ENCODE assay signal across 9 cellular contexts in genomic region chr20:50728981-50729874, GRCh38. TPM values are rescaled to one million over a fixed set of nuclear protein-coding genes. Genes with fewer than 3 reads are reported as not detected.
A peak's percentile ranks its signal among the peaks of the same experiment; 100 is the strongest.
DNase-seq lines count a peak whose midpoint lies in the region; ATAC-seq, FAIRE-seq and TF ChIP-seq lines count a peak whose summit lies in the region.
"Had no signal": no experiment of that assay in that cellular context is flagged by ENCODE, and none has a peak within 500 bp of the region (broad histone marks: within the 10 kb centered on the region; RNA-seq: fewer than 3 reads in every experiment).

No MANE protein-coding gene starts in this region.

- peak overlapping the region; percentile 74 for H3K9ac ChIP-seq in HepG2 (ENCODE audit: insufficient read depth, low read depth, low read length)

- peaks cover 1% of the 10 kb centered on the region for H3K27me3 Mint-ChIP-seq in activated T-helper 1 cell treated with anti-CD3 and anti-CD28 coated beads, Interleukin-12 subunit alpha, Interleukin-12 subunit beta, Interleukin-2, Interleukin-4 antibody, amounts not matched to agents 30 ng/mL and 10 ng/mL and 1 ng/mL, durations not matched to agents 14 hours and 24 hours and 36 hours (ENCODE audit: insufficient read depth)
- H3K27me3 Mint-ChIP-seq in activated naive CD4-positive, alpha-beta T cell treated with anti-CD3 and anti-CD28 coated beads for 36 hours (ENCODE audit: low read depth) = no peaks in the 10 kb centered on the region

- POLR2A ChIA-PET in HepG2 (lab: Yijun Ruan, JAX) = interaction anchor here (0.7 to 3.5 kb wide), 14 partner anchors 12 to 230 kb away, joined by 3 to 65 read pairs (median 4); no protein-coding TSS in a partner anchor

- peak overlapping the region; percentile 66 for H3K27ac ChIP-seq in HepG2 (ENCODE audit: extremely low read length, insufficient read depth, low read length)
- H3K27ac ChIP-seq in suprapubic skin = peak overlapping the region; percentile 76

- ATAC-seq in HepG2 = no peak

- BruUV-seq in HepG2 (replicated peaks; lab: Mats Ljungman, UMichigan) = no TSS peak

- peak overlapping the region; percentile 99 for H3K4me2 ChIP-seq in HepG2 (ENCODE audit: low read depth, low read length)

- H3K27me3 ChIP-seq in HepG2 (ENCODE audit: control insufficient read depth in 1 of 2, insufficient read depth in 2 of 2, low read length in 2 of 2) (no peaks in the 10 kb centered on the region; a peak in 1 of 5 replicates), suprapubic skin (no peaks in the 10 kb centered on the region), H7 (ENCODE audit: control insufficient read depth, insufficient read depth, low read length) (no peaks in the 10 kb centered on the region; the same call in 1 of the 2 replicates)

- peak overlapping the region; percentile 73 to 87 (median 75) for H3K4me3 ChIP-seq in HepG2 (replicated peaks in 1 of 3; ENCODE audit: insufficient read depth in 1 of 3, low read depth in 2 of 3, low read length in 3 of 3)
- no peak overlapping the region for H3K4me3 ChIP-seq in suprapubic skin
- no peak overlapping the region for H3K4me3 ChIP-seq in H7 (ENCODE audit: insufficient read depth, low read depth, low read length)

- in situ Hi-C loops in HepG2 (cut with HindIII; ENCODE audit: extremely low pct_ligation_motif_present, low pct_unique_long_range_greater_than_20kb) = loop anchor here (25.0 kb wide), 1 partner anchor 92 kb away; no protein-coding TSS in a partner anchor

- peaks cover 11% of the 10 kb centered on the region for H4K20me1 ChIP-seq in HepG2 (ENCODE audit: insufficient read depth, low read length)

- peak overlapping the region; percentile 67 for H2AFZ ChIP-seq in HepG2 (ENCODE audit: low read length)

- H3K36me3 Mint-ChIP-seq in activated T-helper 1 cell treated with anti-CD3 and anti-CD28 coated beads, Interleukin-12 subunit alpha, Interleukin-12 subunit beta, Interleukin-2, Interleukin-4 antibody, amounts not matched to agents 30 ng/mL and 10 ng/mL and 1 ng/mL, durations not matched to agents 14 hours and 24 hours and 36 hours (ENCODE audit: low read depth) = no peaks in the 10 kb centered on the region
- H3K36me3 Mint-ChIP-seq in activated naive CD4-positive, alpha-beta T cell treated with anti-CD3 and anti-CD28 coated beads for 36 hours (ENCODE audit: low read depth) = no peaks in the 10 kb centered on the region

- no peak for FAIRE-seq in HepG2 (lab: Jason Lieb, UNC)

- TF ChIP-seq EP300 in HepG2 (IDR thresholded peaks at IDR 0.05; ENCODE audit: low read depth in 2 of 2, low read length in 2 of 2) = no peak; a peak in 1 of 4 replicates
- TF ChIP-seq EP300 in HepG2 (CRISPR knock-in tag; IDR thresholded peaks at IDR 0.05; ENCODE audit: borderline replicate concordance) = peak; percentile 39
- TF ChIP-seq EP300 in suprapubic skin (IDR thresholded peaks at IDR 0.05) = no peak

- H3K4me1 Mint-ChIP-seq in activated T-helper 1 cell treated with anti-CD3 and anti-CD28 coated beads, Interleukin-12 subunit alpha, Interleukin-12 subunit beta, Interleukin-2, Interleukin-4 antibody, amounts not matched to agents 30 ng/mL and 10 ng/mL and 1 ng/mL, durations not matched to agents 14 hours and 24 hours and 36 hours (ENCODE audit: low read depth) = peaks cover 30% of the 10 kb centered on the region
- H3K4me1 Mint-ChIP-seq in activated naive CD4-positive, alpha-beta T cell treated with anti-CD3 and anti-CD28 coated beads for 36 hours (ENCODE audit: low read depth) = peaks cover 32% of the 10 kb centered on the region

- H3K4me1 ChIP-seq in HepG2 (ENCODE audit: insufficient read depth, low read length) (peaks cover 76% of the 10 kb centered on the region), suprapubic skin (peaks cover 49% of the 10 kb centered on the region)

- CTCF ChIA-PET in HepG2 (lab: Yijun Ruan, JAX; ENCODE audit: low intra/inter-chr PET ratio, low total read pairs) = no interaction called here
- CTCF ChIA-PET in activated naive CD4-positive, alpha-beta T cell treated with anti-CD3 and anti-CD28 coated beads for 36 hours (lab: Charles Lee) = interaction anchor here (0.6 to 2.7 kb wide), 2 partner anchors 20 to 739 kb away, joined by 6 to 12 read pairs; no protein-coding TSS in a partner anchor

- no peak overlapping the region for H3K27ac Mint-ChIP-seq in activated T-helper 1 cell treated with anti-CD3 and anti-CD28 coated beads, Interleukin-12 subunit alpha, Interleukin-12 subunit beta, Interleukin-2, Interleukin-4 antibody, amounts not matched to agents 30 ng/mL and 10 ng/mL and 1 ng/mL, durations not matched to agents 14 hours and 24 hours and 36 hours
- H3K27ac Mint-ChIP-seq in activated naive CD4-positive, alpha-beta T cell treated with anti-CD3 and anti-CD28 coated beads for 36 hours = no peak overlapping the region

- H3K9me3 Mint-ChIP-seq in activated T-helper 1 cell treated with anti-CD3 and anti-CD28 coated beads, Interleukin-12 subunit alpha, Interleukin-12 subunit beta, Interleukin-2, Interleukin-4 antibody, amounts not matched to agents 30 ng/mL and 10 ng/mL and 1 ng/mL, durations not matched to agents 14 hours and 24 hours and 36 hours = no peaks in the 10 kb centered on the region
- no peaks in the 10 kb centered on the region for H3K9me3 Mint-ChIP-seq in activated naive CD4-positive, alpha-beta T cell treated with anti-CD3 and anti-CD28 coated beads for 36 hours

- H3K36me3 ChIP-seq in HepG2 (replicated peaks in 1 of 2; ENCODE audit: control insufficient read depth in 1 of 2, insufficient read depth in 2 of 2, low read length in 2 of 2) = no peaks in the 10 kb centered on the region
- no peaks in the 10 kb centered on the region for H3K36me3 ChIP-seq in suprapubic skin
- H3K36me3 ChIP-seq in H7 (replicated peaks; ENCODE audit: control insufficient read depth, insufficient read depth, low read length) = no peaks in the 10 kb centered on the region; the same call in 1 of the 2 replicates

- H3K79me2 ChIP-seq in HepG2 (ENCODE audit: insufficient read depth, low read length) = peaks cover 28% of the 10 kb centered on the region

- intact Hi-C loops in activated T-helper 1 cell treated with anti-CD3 and anti-CD28 coated beads, Interleukin-12 subunit alpha, Interleukin-12 subunit beta, Interleukin-2, Interleukin-4 antibody, amounts not matched to agents 30 ng/mL and 10 ng/mL and 1 ng/mL, durations not matched to agents 14 hours and 24 hours and 36 hours (cut with micrococcal nuclease) = no loop called here
- intact Hi-C loops in HepG2 (cut with micrococcal nuclease; ENCODE audit: unreplicated experiment) = loop anchor here (5.0 kb wide), 1 partner anchor 82 kb away; no protein-coding TSS in a partner anchor
- intact Hi-C loops in activated naive CD4-positive, alpha-beta T cell treated with anti-CD3 and anti-CD28 coated beads for 36 hours (cut with micrococcal nuclease) = no loop called here

- DNase-seq in HS-5 (ENCODE audit: low read depth) (peak; percentile 63), HepG2 (ENCODE audit: low spot score) (peak; percentile 75), suprapubic skin (ENCODE audit: low spot score in 2 of 2) (no peak), H7 (no peak), SHP77 treated with DMSO at 0.1 percent for 48 hours (lab: John Stamatoyannopoulos, UW) (no peak)
- no peak for DNase-seq in activated T-helper 1 cell treated with anti-CD3 and anti-CD28 coated beads, Interleukin-12 subunit alpha, Interleukin-12 subunit beta, Interleukin-2, Interleukin-4 antibody, amounts not matched to agents 30 ng/mL and 10 ng/mL and 1 ng/mL, durations not matched to agents 14 hours and 24 hours and 36 hours (ENCODE audit: low spot score)
- no peak for DNase-seq in activated naive CD4-positive, alpha-beta T cell treated with anti-CD3 and anti-CD28 coated beads for 36 hours
- DNase-seq: central memory CD4-positive, alpha-beta T cell had no signal

- no peak for TF ChIP-seq CTCF in HepG2 (CRISPR knock-in tag; IDR thresholded peaks at IDR 0.05)
- no peak for TF ChIP-seq CTCF in suprapubic skin (IDR thresholded peaks at IDR 0.05)

- TF ChIP-seq POLR2A in HepG2 (IDR thresholded peaks at IDR 0.05; ENCODE audit: insufficient read depth in 1 of 2, low read depth in 2 of 2, low read length in 2 of 2) = peak in 1 of 2 experiments; percentile 13; a peak in 1 of 4 replicates
- TF ChIP-seq POLR2A in suprapubic skin (IDR thresholded peaks at IDR 0.05) = no peak

- WGBS in HepG2 (ENCODE audit: low lambda C conversion rate) = 12% methylated on average over 11 of the region's 11 CpGs
- 62% methylated on average over 11 of the region's 11 CpGs for WGBS in suprapubic skin

- peak overlapping the region; percentile 82 for H3K4me3 Mint-ChIP-seq in activated T-helper 1 cell treated with anti-CD3 and anti-CD28 coated beads, Interleukin-12 subunit alpha, Interleukin-12 subunit beta, Interleukin-2, Interleukin-4 antibody, amounts not matched to agents 30 ng/mL and 10 ng/mL and 1 ng/mL, durations not matched to agents 14 hours and 24 hours and 36 hours
- H3K4me3 Mint-ChIP-seq in activated naive CD4-positive, alpha-beta T cell treated with anti-CD3 and anti-CD28 coated beads for 36 hours = no peak overlapping the region

- H3K9me3 ChIP-seq in HepG2 (ENCODE audit: low read length) = no peaks in the 10 kb centered on the region
- H3K9me3 ChIP-seq in suprapubic skin = no peaks in the 10 kb centered on the region

- no peak for TF ChIP-seq RAD21 in HepG2 (CRISPR knock-in tag; IDR thresholded peaks at IDR 0.05)

RNA-seq across cellular contexts. Expression of gene PARD6B, which starts 2.2 kb away (rescaled TPM):
- total RNA-seq in activated T-helper 1 cell treated with anti-CD3 and anti-CD28 coated beads, Interleukin-12 subunit alpha, Interleukin-12 subunit beta, Interleukin-2, Interleukin-4 antibody, amounts not matched to agents 30 ng/mL and 10 ng/mL and 1 ng/mL, durations not matched to agents 14 hours and 24 hours and 36 hours = 6.3 and 7.1 TPM in 2 replicates
- total RNA-seq in HepG2 (2016; rRNA removed; fragmentation: Illumina TruSeq; extraction: Trizol) (22.2 and 26.6 TPM in 2 replicates), suprapubic skin (10 to 100 TPM in 1 of 4 donors, 1 to 10 TPM in 3; 7.6 to 10.3 (median 8.4) TPM)
- total RNA-seq in HepG2 (2016; cell fraction: cytosol; rRNA removed; fragmentation: Illumina TruSeq; extraction: Trizol; ENCODE audit: low read depth) = 1.9 TPM in 2 replicates
- 21.4 and 26.1 TPM in 2 replicates for total RNA-seq in HepG2 (2016; cell fraction: insoluble cytoplasmic fraction; rRNA removed; fragmentation: Illumina TruSeq; extraction: Trizol)
- 10.5 and 11.8 TPM in 2 replicates for total RNA-seq in HepG2 (2016; cell fraction: membrane; rRNA removed; fragmentation: Illumina TruSeq; extraction: Trizol)
- 12.5 and 14.9 TPM in 2 replicates for total RNA-seq in HepG2 (2016; cell fraction: nucleus; rRNA removed; fragmentation: Illumina TruSeq; extraction: Trizol)
- polyA plus RNA-seq in HepG2 (2011; rRNA removed) = 6.0 and 6.9 TPM in 2 replicates
- polyA plus RNA-seq in HepG2 (2011; cell fraction: cytosol; rRNA removed) = 2.8 and 4.1 TPM in 2 replicates
- 2.6 and 3.1 TPM in 2 replicates for polyA plus RNA-seq in HepG2 (2011; cell fraction: nucleus; rRNA removed)
- polyA plus RNA-seq in HepG2 (2012) = 4.6 and 4.9 TPM in 2 replicates
- 0.35 and 0.57 TPM in 2 replicates for polyA plus RNA-seq in HepG2 (2016; cell fraction: cytosol; fragmentation: Illumina TruSeq; extraction: Trizol; ENCODE audit: low read depth)
- polyA plus RNA-seq in HepG2 (2016; cell fraction: insoluble cytoplasmic fraction; fragmentation: Illumina TruSeq; extraction: Trizol; ENCODE audit: low read depth) = 8.8 and 9.1 TPM in 2 replicates
- polyA plus RNA-seq in HepG2 (2016; cell fraction: membrane; fragmentation: Illumina TruSeq; extraction: Trizol; ENCODE audit: low read depth) = 2.6 and 2.7 TPM in 2 replicates
- polyA plus RNA-seq in HepG2 (2016; cell fraction: nucleus; fragmentation: Illumina TruSeq; extraction: Trizol; ENCODE audit: insufficient read depth, low read depth) = 13.0 and 13.3 TPM in 2 replicates
- polyA minus RNA-seq in HepG2 (2011; rRNA and poly(A)+ RNA removed; ENCODE audit: low replicate concordance) = 3.1 and 8.3 TPM in 2 replicates
- 22.0 and 24.4 TPM in 2 replicates for polyA minus RNA-seq in HepG2 (2011; cell fraction: cytosol; rRNA and poly(A)+ RNA removed)
- 10.6 and 14.4 TPM in 2 replicates for polyA minus RNA-seq in HepG2 (2011; cell fraction: nucleus; rRNA and poly(A)+ RNA removed)
- 18.9 and 24.5 TPM in 2 replicates for total RNA-seq in H7 (2014; rRNA removed; shearing (Covaris generic))
- 1 to 10 TPM; 3.3 to 3.9 TPM for total RNA-seq in activated naive CD4-positive, alpha-beta T cell treated with anti-CD3 and anti-CD28 coated beads for 36 hours

RNA-seq across cellular contexts. Expression of gene RIPOR3, which starts 37.9 kb away (rescaled TPM):
- total RNA-seq in activated T-helper 1 cell treated with anti-CD3 and anti-CD28 coated beads, Interleukin-12 subunit alpha, Interleukin-12 subunit beta, Interleukin-2, Interleukin-4 antibody, amounts not matched to agents 30 ng/mL and 10 ng/mL and 1 ng/mL, durations not matched to agents 14 hours and 24 hours and 36 hours = not detected in 2 replicates
- total RNA-seq in HepG2 (2016; rRNA removed; fragmentation: Illumina TruSeq; extraction: Trizol) (not detected in 2 replicates), suprapubic skin (10 to 100 TPM in 1 of 4 donors, 1 to 10 TPM in 3; 3.3 to 10.1 (median 5.3) TPM)
- not detected in 2 replicates for total RNA-seq in HepG2 (2016; cell fraction: cytosol; rRNA removed; fragmentation: Illumina TruSeq; extraction: Trizol; ENCODE audit: low read depth)
- not detected in 2 replicates for total RNA-seq in HepG2 (2016; cell fraction: insoluble cytoplasmic fraction; rRNA removed; fragmentation: Illumina TruSeq; extraction: Trizol)
- total RNA-seq in HepG2 (2016; cell fraction: membrane; rRNA removed; fragmentation: Illumina TruSeq; extraction: Trizol) = not detected in 2 replicates
- not detected in 2 replicates for total RNA-seq in HepG2 (2016; cell fraction: nucleus; rRNA removed; fragmentation: Illumina TruSeq; extraction: Trizol)
- polyA plus RNA-seq in HepG2 (2011; rRNA removed) = 0.18 and 0.26 TPM in 2 replicates
- polyA plus RNA-seq in HepG2 (2011; cell fraction: cytosol; rRNA removed) = 0.05 TPM in 2 replicates
- polyA plus RNA-seq in HepG2 (2011; cell fraction: nucleus; rRNA removed) = 1.9 and 2.1 TPM in 2 replicates
- 0.11 and 0.36 TPM in 2 replicates for polyA plus RNA-seq in HepG2 (2012)
- not detected in 2 replicates for polyA plus RNA-seq in HepG2 (2016; cell fraction: cytosol; fragmentation: Illumina TruSeq; extraction: Trizol; ENCODE audit: low read depth)
- polyA plus RNA-seq in HepG2 (2016; cell fraction: insoluble cytoplasmic fraction; fragmentation: Illumina TruSeq; extraction: Trizol; ENCODE audit: low read depth) = not detected in 2 replicates
- polyA plus RNA-seq in HepG2 (2016; cell fraction: membrane; fragmentation: Illumina TruSeq; extraction: Trizol; ENCODE audit: low read depth) = not detected in 2 replicates
- polyA plus RNA-seq in HepG2 (2016; cell fraction: nucleus; fragmentation: Illumina TruSeq; extraction: Trizol; ENCODE audit: insufficient read depth, low read depth) = 0.13 TPM in 1 of 2 replicates, not detected in the other
- 0.42 TPM in 1 of 2 replicates, not detected in the other for polyA minus RNA-seq in HepG2 (2011; rRNA and poly(A)+ RNA removed; ENCODE audit: low replicate concordance)
- polyA minus RNA-seq in HepG2 (2011; cell fraction: cytosol; rRNA and poly(A)+ RNA removed) = not detected in 2 replicates
- 0.37 and 0.52 TPM in 2 replicates for polyA minus RNA-seq in HepG2 (2011; cell fraction: nucleus; rRNA and poly(A)+ RNA removed)
- 1.1 and 4.2 TPM in 2 replicates for total RNA-seq in H7 (2014; rRNA removed; shearing (Covaris generic))
- total RNA-seq in activated naive CD4-positive, alpha-beta T cell treated with anti-CD3 and anti-CD28 coated beads for 36 hours = not detected
- total RNA-seq: HT1080 had no signal

Comparison
In these comparisons a context has a peak if more than half of its experiments do, and no peak if none do; other contexts are left out.
1. DNase-seq: peak in HS-5 (single experiment) and HepG2 (single experiment); none in activated T-helper 1 cell treated with anti-CD3 and anti-CD28 coated beads, Interleukin-12 subunit alpha, Interleukin-12 subunit beta, Interleukin-2, Interleukin-4 antibody, amounts not matched to agents 30 ng/mL and 10 ng/mL and 1 ng/mL, durations not matched to agents 14 hours and 24 hours and 36 hours (single experiment), suprapubic skin (0 of 2), H7 (single experiment), activated naive CD4-positive, alpha-beta T cell treated with anti-CD3 and anti-CD28 coated beads for 36 hours (single experiment) and SHP77 treated with DMSO at 0.1 percent for 48 hours (single experiment).
2. H3K4me3 ChIP-seq: peak in HepG2 (3 of 3); none in suprapubic skin (single experiment) and H7 (single experiment).